5 cellular contexts compared by ENCODE assay signal in the genomic region with DNA sequence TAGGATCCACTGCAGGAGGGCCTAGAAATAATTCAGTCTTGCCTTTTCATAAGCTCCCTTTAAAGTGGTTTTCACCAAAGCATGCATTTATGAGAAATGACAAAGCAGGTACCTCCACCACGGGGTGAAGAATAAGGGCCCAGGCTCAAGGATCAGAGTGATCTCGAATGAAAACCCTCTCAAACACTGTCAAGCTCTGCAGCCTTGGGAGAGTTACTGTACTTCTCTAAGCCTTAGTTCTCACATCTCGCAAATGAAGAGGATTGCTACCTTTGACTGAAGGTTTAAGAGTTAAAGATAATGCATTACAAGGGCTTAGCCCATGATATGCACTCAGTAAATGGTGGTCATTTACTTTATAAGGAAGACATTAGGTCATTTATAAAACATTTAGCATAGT.
"Had no signal": no experiment of that assay in that cellular context is flagged by ENCODE, and none has a peak within 500 bp of the region (broad histone marks: within the 10 kb centered on the region; RNA-seq: fewer than 3 reads in every experiment).

No MANE protein-coding gene starts in this region.

- H3K4me3 ChIP-seq: GM23248 had no signal

- H2AFZ ChIP-seq: GM23248 had no signal

- ATAC-seq: HepG2 had no signal

- DNase-seq: GM23248, H9, HCEC 1CT, KG1 had no signal

- H3K27ac ChIP-seq: GM23248 had no signal
